In the genomic region with DNA sequence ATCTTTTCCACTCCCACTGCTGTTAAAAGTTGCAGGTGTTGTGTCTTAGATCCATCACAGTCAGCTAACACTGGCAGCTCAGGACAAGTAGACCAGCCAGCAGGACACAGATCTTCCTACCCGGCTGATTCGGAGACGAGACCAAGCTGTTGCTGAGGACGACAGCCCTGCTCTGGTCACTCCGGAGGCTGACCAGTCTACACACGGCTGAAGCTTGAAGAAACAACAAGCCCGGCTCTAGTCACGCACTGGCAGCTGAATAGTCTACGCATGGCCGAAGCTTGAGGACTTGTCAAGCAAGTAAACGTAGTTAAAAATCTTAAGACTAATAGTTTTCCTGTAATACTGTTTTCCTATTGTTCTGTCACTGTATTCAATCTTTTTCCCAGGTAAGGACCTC, we compare ENCODE assay signal across 2 cellular contexts.
TF ChIP-seq lines count a peak whose summit lies in the region.

No MANE protein-coding gene starts in this region.

TF ChIP-seq in HCT116, 20 proteins besides CTCF, POLR2A, EP300 and RAD21:
- no peak for TF ChIP-seq EZH2 (IDR thresholded peaks at IDR 0.05)
- no peak for TF ChIP-seq SRF (IDR thresholded peaks at IDR 0.05; ENCODE audit: low read depth)
- TF ChIP-seq ZFX (IDR thresholded peaks at IDR 0.05), result no peak
- TF ChIP-seq CEBPB (IDR thresholded peaks at IDR 0.05; ENCODE audit: low read depth), result no peak
- TF ChIP-seq TCF7L2 (IDR thresholded peaks at IDR 0.05; ENCODE audit: borderline replicate concordance, extremely low read depth, insufficient read depth, insufficient read length), result no peak
- TF ChIP-seq ZBTB33 (IDR thresholded peaks at IDR 0.05; ENCODE audit: extremely low read depth, insufficient replicate concordance, low read length), result no peak
- TF ChIP-seq POLR2AphosphoS5 (IDR thresholded peaks at IDR 0.05; ENCODE audit: low read depth, low read length), result no peak
- no peak for TF ChIP-seq FOSL1 (IDR thresholded peaks at IDR 0.05; ENCODE audit: low read depth)
- no peak for TF ChIP-seq CBX3 (IDR thresholded peaks at IDR 0.05; ENCODE audit: low read depth)
TF ChIP-seq in HCT116: peak in this region for 0.

TF ChIP-seq in K562, 482 proteins besides CTCF, POLR2A, EP300 and RAD21:
- TF ChIP-seq EWSR1 (IDR thresholded peaks at IDR 0.05; ENCODE audit: borderline replicate concordance, low read depth, partially characterized antibody) (no peak), BRD9 (IDR thresholded peaks at IDR 0.05; ENCODE audit: low read depth, partially characterized antibody) (no peak), TRIM28 (IDR thresholded peaks at IDR 0.05) (no peak), TEAD4 (IDR thresholded peaks at IDR 0.05; ENCODE audit: low read length) (no peak), TEAD4 (CRISPR knock-in tag; IDR thresholded peaks at IDR 0.05; ENCODE audit: borderline replicate concordance) (no peak), GTF2E2 (tag; IDR thresholded peaks at IDR 0.05) (no peak), NFIX (CRISPR knock-in tag; IDR thresholded peaks at IDR 0.05; ENCODE audit: low read depth) (no peak), CREM (IDR thresholded peaks at IDR 0.05; ENCODE audit: low read depth) (no peak), CBX8 (IDR thresholded peaks at IDR 0.05; ENCODE audit: borderline replicate concordance, extremely low read depth, low read depth, low read length, poor library complexity, severe bottlenecking) (no peak), ELF4 (CRISPR knock-in tag; IDR thresholded peaks at IDR 0.05) (no peak), CBFB (CRISPR knock-in tag; IDR thresholded peaks at IDR 0.05) (no peak), CUX1 (CRISPR knock-in tag; IDR thresholded peaks at IDR 0.05) (no peak), PURB (CRISPR knock-in tag; IDR thresholded peaks at IDR 0.05; ENCODE audit: low read depth) (no peak)
- TF ChIP-seq, protein P1, sequence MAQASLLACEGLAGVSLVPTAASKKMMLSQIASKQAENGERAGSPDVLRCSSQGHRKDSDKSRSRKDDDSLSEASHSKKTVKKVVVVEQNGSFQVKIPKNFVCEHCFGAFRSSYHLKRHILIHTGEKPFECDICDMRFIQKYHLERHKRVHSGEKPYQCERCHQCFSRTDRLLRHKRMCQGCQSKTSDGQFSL (CRISPR knock-in tag; IDR thresholded peaks at IDR 0.05), result no peak
- TF ChIP-seq, protein P1 (tag; IDR thresholded peaks at IDR 0.05), result no peak
TF ChIP-seq in K562: peak in this region for 0.
